1 cellular context compared by ENCODE assay signal in genomic region chr10:62817120-62817762, GRCh38.
TF ChIP-seq lines count a peak whose summit lies in the region.

No MANE protein-coding gene starts in this region.

TF ChIP-seq in K562, 482 proteins besides CTCF, POLR2A, EP300 and RAD21 (continued from another document and continues in another):
- TF ChIP-seq, protein P1, sequence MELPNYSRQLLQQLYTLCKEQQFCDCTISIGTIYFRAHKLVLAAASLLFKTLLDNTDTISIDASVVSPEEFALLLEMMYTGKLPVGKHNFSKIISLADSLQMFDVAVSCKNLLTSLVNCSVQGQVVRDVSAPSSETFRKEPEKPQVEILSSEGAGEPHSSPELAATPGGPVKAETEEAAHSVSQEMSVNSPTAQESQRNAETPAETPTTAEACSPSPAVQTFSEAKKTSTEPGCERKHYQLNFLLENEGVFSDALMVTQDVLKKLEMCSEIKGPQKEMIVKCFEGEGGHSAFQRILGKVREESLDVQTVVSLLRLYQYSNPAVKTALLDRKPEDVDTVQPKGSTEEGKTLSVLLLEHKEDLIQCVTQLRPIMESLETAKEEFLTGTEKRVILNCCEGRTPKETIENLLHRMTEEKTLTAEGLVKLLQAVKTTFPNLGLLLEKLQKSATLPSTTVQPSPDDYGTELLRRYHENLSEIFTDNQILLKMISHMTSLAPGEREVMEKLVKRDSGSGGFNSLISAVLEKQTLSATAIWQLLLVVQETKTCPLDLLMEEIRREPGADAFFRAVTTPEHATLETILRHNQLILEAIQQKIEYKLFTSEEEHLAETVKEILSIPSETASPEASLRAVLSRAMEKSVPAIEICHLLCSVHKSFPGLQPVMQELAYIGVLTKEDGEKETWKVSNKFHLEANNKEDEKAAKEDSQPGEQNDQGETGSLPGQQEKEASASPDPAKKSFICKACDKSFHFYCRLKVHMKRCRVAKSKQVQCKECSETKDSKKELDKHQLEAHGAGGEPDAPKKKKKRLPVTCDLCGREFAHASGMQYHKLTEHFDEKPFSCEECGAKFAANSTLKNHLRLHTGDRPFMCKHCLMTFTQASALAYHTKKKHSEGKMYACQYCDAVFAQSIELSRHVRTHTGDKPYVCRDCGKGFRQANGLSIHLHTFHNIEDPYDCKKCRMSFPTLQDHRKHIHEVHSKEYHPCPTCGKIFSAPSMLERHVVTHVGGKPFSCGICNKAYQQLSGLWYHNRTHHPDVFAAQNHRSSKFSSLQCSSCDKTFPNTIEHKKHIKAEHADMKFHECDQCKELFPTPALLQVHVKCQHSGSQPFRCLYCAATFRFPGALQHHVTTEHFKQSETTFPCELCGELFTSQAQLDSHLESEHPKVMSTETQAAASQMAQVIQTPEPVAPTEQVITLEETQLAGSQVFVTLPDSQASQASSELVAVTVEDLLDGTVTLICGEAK (IDR thresholded peaks at IDR 0.05): peak; percentile 56; the same call in 1 of the 2 replicates
- TF ChIP-seq, protein P1 (CRISPR knock-in tag; IDR thresholded peaks at IDR 0.05): no peak
- TF ChIP-seq EHMT2 (IDR thresholded peaks at IDR 0.05): no peak
- TF ChIP-seq, protein P2, sequence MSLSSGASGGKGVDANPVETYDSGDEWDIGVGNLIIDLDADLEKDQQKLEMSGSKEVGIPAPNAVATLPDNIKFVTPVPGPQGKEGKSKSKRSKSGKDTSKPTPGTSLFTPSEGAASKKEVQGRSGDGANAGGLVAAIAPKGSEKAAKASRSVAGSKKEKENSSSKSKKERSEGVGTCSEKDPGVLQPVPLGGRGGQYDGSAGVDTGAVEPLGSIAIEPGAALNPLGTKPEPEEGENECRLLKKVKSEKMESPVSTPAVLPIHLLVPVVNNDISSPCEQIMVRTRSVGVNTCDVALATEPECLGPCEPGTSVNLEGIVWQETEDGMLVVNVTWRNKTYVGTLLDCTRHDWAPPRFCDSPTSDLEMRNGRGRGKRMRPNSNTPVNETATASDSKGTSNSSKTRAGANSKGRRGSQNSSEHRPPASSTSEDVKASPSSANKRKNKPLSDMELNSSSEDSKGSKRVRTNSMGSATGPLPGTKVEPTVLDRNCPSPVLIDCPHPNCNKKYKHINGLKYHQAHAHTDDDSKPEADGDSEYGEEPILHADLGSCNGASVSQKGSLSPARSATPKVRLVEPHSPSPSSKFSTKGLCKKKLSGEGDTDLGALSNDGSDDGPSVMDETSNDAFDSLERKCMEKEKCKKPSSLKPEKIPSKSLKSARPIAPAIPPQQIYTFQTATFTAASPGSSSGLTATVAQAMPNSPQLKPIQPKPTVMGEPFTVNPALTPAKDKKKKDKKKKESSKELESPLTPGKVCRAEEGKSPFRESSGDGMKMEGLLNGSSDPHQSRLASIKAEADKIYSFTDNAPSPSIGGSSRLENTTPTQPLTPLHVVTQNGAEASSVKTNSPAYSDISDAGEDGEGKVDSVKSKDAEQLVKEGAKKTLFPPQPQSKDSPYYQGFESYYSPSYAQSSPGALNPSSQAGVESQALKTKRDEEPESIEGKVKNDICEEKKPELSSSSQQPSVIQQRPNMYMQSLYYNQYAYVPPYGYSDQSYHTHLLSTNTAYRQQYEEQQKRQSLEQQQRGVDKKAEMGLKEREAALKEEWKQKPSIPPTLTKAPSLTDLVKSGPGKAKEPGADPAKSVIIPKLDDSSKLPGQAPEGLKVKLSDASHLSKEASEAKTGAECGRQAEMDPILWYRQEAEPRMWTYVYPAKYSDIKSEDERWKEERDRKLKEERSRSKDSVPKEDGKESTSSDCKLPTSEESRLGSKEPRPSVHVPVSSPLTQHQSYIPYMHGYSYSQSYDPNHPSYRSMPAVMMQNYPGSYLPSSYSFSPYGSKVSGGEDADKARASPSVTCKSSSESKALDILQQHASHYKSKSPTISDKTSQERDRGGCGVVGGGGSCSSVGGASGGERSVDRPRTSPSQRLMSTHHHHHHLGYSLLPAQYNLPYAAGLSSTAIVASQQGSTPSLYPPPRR (CRISPR knock-in tag; IDR thresholded peaks at IDR 0.05; ENCODE audit: borderline replicate concordance): no peak
- no peak for TF ChIP-seq NFYB (IDR thresholded peaks at IDR 0.05; ENCODE audit: extremely low read depth, insufficient read length)
- TF ChIP-seq ZNF57 (CRISPR knock-in tag; IDR thresholded peaks at IDR 0.05): no peak
- no peak for TF ChIP-seq TAF1 (IDR thresholded peaks at IDR 0.05; ENCODE audit: control insufficient read depth, extremely low read depth, insufficient read depth, low read length, severe bottlenecking)
- TF ChIP-seq MEF2D (tag; conservative IDR thresholded peaks at IDR 0.05; ENCODE audit: low read depth): no peak
- no peak for TF ChIP-seq RNF219 (CRISPR knock-in tag; IDR thresholded peaks at IDR 0.05)
- TF ChIP-seq EGR1 (conservative IDR thresholded peaks at IDR 0.05): peak; percentile 94
- no peak for TF ChIP-seq NR2C2 (CRISPR knock-in tag; IDR thresholded peaks at IDR 0.05)
- TF ChIP-seq NR2C2 (tag; IDR thresholded peaks at IDR 0.05): no peak
- TF ChIP-seq NR4A1 (CRISPR knock-in tag; IDR thresholded peaks at IDR 0.05): no peak
- TF ChIP-seq NR4A1 (tag; IDR thresholded peaks at IDR 0.05): no peak
- no peak for TF ChIP-seq CBFB (CRISPR knock-in tag; IDR thresholded peaks at IDR 0.05)
- TF ChIP-seq KLF6 (CRISPR knock-in tag; IDR thresholded peaks at IDR 0.05; ENCODE audit: borderline replicate concordance): no peak
- no peak for TF ChIP-seq POLR2H (tag; IDR thresholded peaks at IDR 0.05; ENCODE audit: low read depth)
- 0 out of 2 replicates have a peak, but pooled peaks have one; percentile 48 for TF ChIP-seq SMARCA4 (IDR thresholded peaks at IDR 0.05)
- TF ChIP-seq PTTG1 (tag; IDR thresholded peaks at IDR 0.05; ENCODE audit: low read depth): no peak
- no peak for TF ChIP-seq HMGXB4 (CRISPR knock-in tag; IDR thresholded peaks at IDR 0.05)
- TF ChIP-seq HNRNPH1 (optimal IDR thresholded peaks at IDR 0.05; ENCODE audit: low read depth, low read length): no peak
- TF ChIP-seq CAMTA2 (CRISPR knock-in tag; conservative IDR thresholded peaks at IDR 0.05): no peak
- TF ChIP-seq RBM22 (IDR thresholded peaks at IDR 0.05; ENCODE audit: low read depth, low read length, poor library complexity, severe bottlenecking): no peak
- no peak for TF ChIP-seq ARHGAP35 (IDR thresholded peaks at IDR 0.05; ENCODE audit: partially characterized antibody)
- TF ChIP-seq, protein P3, sequence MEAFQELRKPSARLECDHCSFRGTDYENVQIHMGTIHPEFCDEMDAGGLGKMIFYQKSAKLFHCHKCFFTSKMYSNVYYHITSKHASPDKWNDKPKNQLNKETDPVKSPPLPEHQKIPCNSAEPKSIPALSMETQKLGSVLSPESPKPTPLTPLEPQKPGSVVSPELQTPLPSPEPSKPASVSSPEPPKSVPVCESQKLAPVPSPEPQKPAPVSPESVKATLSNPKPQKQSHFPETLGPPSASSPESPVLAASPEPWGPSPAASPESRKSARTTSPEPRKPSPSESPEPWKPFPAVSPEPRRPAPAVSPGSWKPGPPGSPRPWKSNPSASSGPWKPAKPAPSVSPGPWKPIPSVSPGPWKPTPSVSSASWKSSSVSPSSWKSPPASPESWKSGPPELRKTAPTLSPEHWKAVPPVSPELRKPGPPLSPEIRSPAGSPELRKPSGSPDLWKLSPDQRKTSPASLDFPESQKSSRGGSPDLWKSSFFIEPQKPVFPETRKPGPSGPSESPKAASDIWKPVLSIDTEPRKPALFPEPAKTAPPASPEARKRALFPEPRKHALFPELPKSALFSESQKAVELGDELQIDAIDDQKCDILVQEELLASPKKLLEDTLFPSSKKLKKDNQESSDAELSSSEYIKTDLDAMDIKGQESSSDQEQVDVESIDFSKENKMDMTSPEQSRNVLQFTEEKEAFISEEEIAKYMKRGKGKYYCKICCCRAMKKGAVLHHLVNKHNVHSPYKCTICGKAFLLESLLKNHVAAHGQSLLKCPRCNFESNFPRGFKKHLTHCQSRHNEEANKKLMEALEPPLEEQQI (IDR thresholded peaks at IDR 0.05): no peak
- no peak for TF ChIP-seq NR3C1 (CRISPR knock-in tag; IDR thresholded peaks at IDR 0.05)
- no peak for TF ChIP-seq FOXO4 (CRISPR knock-in tag; IDR thresholded peaks at IDR 0.05)
- TF ChIP-seq NFATC3 (IDR thresholded peaks at IDR 0.05): no peak
- TF ChIP-seq CSDE1 (IDR thresholded peaks at IDR 0.05): no peak
- TF ChIP-seq ZEB2 (IDR thresholded peaks at IDR 0.05): peak; percentile 35; the same call in 1 of the 2 replicates
- no peak for TF ChIP-seq XRCC3 (IDR thresholded peaks at IDR 0.05)
- no peak for TF ChIP-seq ATF4 (CRISPR knock-in tag; IDR thresholded peaks at IDR 0.05)
- TF ChIP-seq ZNF707 (CRISPR knock-in tag; conservative IDR thresholded peaks at IDR 0.05): no peak
- no peak for TF ChIP-seq ZNF449 (CRISPR knock-in tag; IDR thresholded peaks at IDR 0.05)
- TF ChIP-seq GABPB2 (CRISPR knock-in tag; conservative IDR thresholded peaks at IDR 0.05): no peak
